In genomic region chr1:160346471-160346870, GRCh38 we compare ENCODE assay signal across 9 cellular contexts. TPM values are rescaled to one million over a fixed set of nuclear protein-coding genes. Genes with fewer than 3 reads are reported as not detected.
"Had no signal": no experiment of that assay in that cellular context is flagged by ENCODE, and none has a peak within 500 bp of the region (broad histone marks: within the 10 kb centered on the region; RNA-seq: fewer than 3 reads in every experiment).

No MANE protein-coding gene starts in this region.

RNA-seq across cellular contexts. Expression of gene NHLH1, which starts 20.4 kb away (rescaled TPM):
- total RNA-seq: cardiac septum, lung microvascular endothelial cell, mucosa of gallbladder, pancreas, prostate gland, sciatic nerve, urinary bladder had no signal

RNA-seq across cellular contexts. Expression of gene VANGL2, which starts 53.9 kb away (rescaled TPM):
- total RNA-seq: activated CD4-positive, alpha-beta memory T cell treated with anti-CD3 and anti-CD28 coated beads, Interleukin-2, amount 10 ng/mL, durations not matched to agents 7 days and 5 days; activated T-helper 17 cell treated with anti-CD3 and anti-CD28 coated beads, Interleukin-2, amount 50 U/mL, for 72 hours; lung microvascular endothelial cell had no signal
